In genomic region chr3:158801696-158802398, GRCh38 we compare ENCODE assay signal across 8 cellular contexts. TPM values are rescaled to one million over a fixed set of nuclear protein-coding genes. Genes with fewer than 3 reads are reported as not detected.
DNase-seq lines count a peak whose midpoint lies in the region; ATAC-seq and TF ChIP-seq lines count a peak whose summit lies in the region.

Gene MFSD1, plus strand, starts transcription at chr3:158802054. Its CDS starts 99 bp downstream, at chr3:158802153.

- no peak for TF ChIP-seq RAD21 in Ishikawa (IDR thresholded peaks at IDR 0.05; ENCODE audit: low read depth)

- DNase-seq in DMS114 treated with DMSO at 0.1 percent for 48 hours (lab: John Stamatoyannopoulos, UW; ENCODE audit: unreplicated experiment) (peak; percentile 73), OCI-M2 (lab: John Stamatoyannopoulos, UW; ENCODE audit: unreplicated experiment) (peak; percentile 32), activated T-cell treated with anti-CD3 and anti-CD28 coated beads for 4 hours (peak; percentile 79), epithelial cell of esophagus (ENCODE audit: low read depth) (peak; percentile 93)
- peak; percentile 73 to 75 for DNase-seq in stimulated activated CD8-positive, alpha-beta memory T cell treated with anti-CD3 and anti-CD28 coated beads, Interleukin-4, amount 100 ng/mL, for 1 hour (ENCODE audit: low read depth in 2 of 2, low spot score in 1 of 2)

- TF ChIP-seq CTCF in epithelial cell of esophagus (IDR thresholded peaks at IDR 0.05; ENCODE audit: insufficient read depth, low read depth, low read length, missing control alignments), result no peak

- peaks cover 29% of the 10 kb centered on the region for H3K4me1 ChIP-seq in mononuclear cell (ENCODE audit: insufficient read depth, low read length)

- TF ChIP-seq EP300 in Ishikawa (IDR thresholded peaks at IDR 0.05; ENCODE audit: borderline replicate concordance), result peak; percentile 44

- H3K4me3 ChIP-seq in epithelial cell of esophagus (ENCODE audit: low read length) (peak within 1 kb of the TSS; percentile 83), mononuclear cell (ENCODE audit: low read length) (peak within 1 kb of the TSS; percentile 91)

- H3K27me3 ChIP-seq in mononuclear cell (ENCODE audit: insufficient read depth, low read length), result no peaks in the 10 kb centered on the region

- H3K9me3 ChIP-seq in mononuclear cell (ENCODE audit: low read depth, low read length), result no peaks in the 10 kb centered on the region

- ATAC-seq in GM21576 (IDR thresholded peaks at IDR 0.05; ENCODE audit: unreplicated experiment), result peak; percentile 99

TF ChIP-seq in Ishikawa, 13 proteins besides CTCF, POLR2A, EP300 and RAD21:
- TF ChIP-seq CEBPB (IDR thresholded peaks at IDR 0.05) (no peak), NFIC (IDR thresholded peaks at IDR 0.05) (no peak), ZBTB7A (IDR thresholded peaks at IDR 0.05; ENCODE audit: low read depth) (no peak), FOXM1 (IDR thresholded peaks at IDR 0.05; ENCODE audit: borderline replicate concordance, low read depth) (no peak), TEAD4 (IDR thresholded peaks at IDR 0.05) (0 out of 2 replicates have a peak, but pooled peaks have one; percentile 22), EGR1 (IDR thresholded peaks at IDR 0.05) (no peak), MAX (IDR thresholded peaks at IDR 0.05) (peak; percentile 89), TAF1 (IDR thresholded peaks at IDR 0.05; ENCODE audit: low read depth) (peak; percentile 86), CREB1 (IDR thresholded peaks at IDR 0.05; ENCODE audit: low read depth) (no peak), TCF12 (IDR thresholded peaks at IDR 0.05; ENCODE audit: low read depth) (peak; percentile 26; the same call in 1 of the 2 replicates), YY1 (IDR thresholded peaks at IDR 0.05; ENCODE audit: low read depth) (no peak), REST (IDR thresholded peaks at IDR 0.05; ENCODE audit: low read depth) (0 out of 2 replicates have a peak, but pooled peaks have one; percentile 22), USF1 (IDR thresholded peaks at IDR 0.05) (peak; percentile 100)

RNA-seq across cellular contexts. Expression of gene MFSD1, which starts in this region (rescaled TPM):
- total RNA-seq in mononuclear cell, result 91.4 TPM

Comparison
In these comparisons a context has a peak if more than half of its experiments do, and no peak if none do; other contexts are left out.
1. Peak in every context shown above with its lines: DNase-seq, ATAC-seq and H3K4me3 ChIP-seq.
2. DNase-seq: peak in every context shown above with its lines; median percentile 93 in epithelial cell of esophagus; 79 in activated T-cell treated with anti-CD3 and anti-CD28 coated beads for 4 hours; 74 in stimulated activated CD8-positive, alpha-beta memory T cell treated with anti-CD3 and anti-CD28 coated beads, Interleukin-4, amount 100 ng/mL, for 1 hour; 73 in DMS114 treated with DMSO at 0.1 percent for 48 hours; 32 in OCI-M2.